1 cellular context compared by ENCODE assay signal in genomic region chr17:47785538-47786123, GRCh38.
TF ChIP-seq lines count a peak whose summit lies in the region.

No MANE protein-coding gene starts in this region.

TF ChIP-seq in HepG2, 621 proteins besides CTCF, POLR2A, EP300 and RAD21 (continued from another document and continues in another):
- no peak for TF ChIP-seq ATF5 (CRISPR knock-in tag; IDR thresholded peaks at IDR 0.05; ENCODE audit: low read depth)
- TF ChIP-seq HMGXB4 (CRISPR knock-in tag; IDR thresholded peaks at IDR 0.05; ENCODE audit: borderline replicate concordance in 1 of 2, low read depth in 1 of 2): no peak
- TF ChIP-seq, protein P1, sequence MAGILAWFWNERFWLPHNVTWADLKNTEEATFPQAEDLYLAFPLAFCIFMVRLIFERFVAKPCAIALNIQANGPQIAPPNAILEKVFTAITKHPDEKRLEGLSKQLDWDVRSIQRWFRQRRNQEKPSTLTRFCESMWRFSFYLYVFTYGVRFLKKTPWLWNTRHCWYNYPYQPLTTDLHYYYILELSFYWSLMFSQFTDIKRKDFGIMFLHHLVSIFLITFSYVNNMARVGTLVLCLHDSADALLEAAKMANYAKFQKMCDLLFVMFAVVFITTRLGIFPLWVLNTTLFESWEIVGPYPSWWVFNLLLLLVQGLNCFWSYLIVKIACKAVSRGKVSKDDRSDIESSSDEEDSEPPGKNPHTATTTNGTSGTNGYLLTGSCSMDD (CRISPR knock-in tag; IDR thresholded peaks at IDR 0.05): no peak
- no peak for TF ChIP-seq ZSCAN12 (CRISPR knock-in tag; IDR thresholded peaks at IDR 0.05)
- no peak for TF ChIP-seq DPF2 (CRISPR knock-in tag; IDR thresholded peaks at IDR 0.05; ENCODE audit: borderline replicate concordance, low read depth)
- TF ChIP-seq ZNF644 (CRISPR knock-in tag; IDR thresholded peaks at IDR 0.05; ENCODE audit: low read depth): 0 out of 2 replicates have a peak, but pooled peaks have one; percentile 72
- TF ChIP-seq, protein P2, sequence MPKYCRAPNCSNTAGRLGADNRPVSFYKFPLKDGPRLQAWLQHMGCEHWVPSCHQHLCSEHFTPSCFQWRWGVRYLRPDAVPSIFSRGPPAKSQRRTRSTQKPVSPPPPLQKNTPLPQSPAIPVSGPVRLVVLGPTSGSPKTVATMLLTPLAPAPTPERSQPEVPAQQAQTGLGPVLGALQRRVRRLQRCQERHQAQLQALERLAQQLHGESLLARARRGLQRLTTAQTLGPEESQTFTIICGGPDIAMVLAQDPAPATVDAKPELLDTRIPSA (CRISPR knock-in tag; IDR thresholded peaks at IDR 0.05; ENCODE audit: borderline replicate concordance): no peak
- no peak for TF ChIP-seq ZUFSP (CRISPR knock-in tag; IDR thresholded peaks at IDR 0.05; ENCODE audit: borderline replicate concordance)
- no peak for TF ChIP-seq ZSCAN22 (CRISPR knock-in tag; IDR thresholded peaks at IDR 0.05)
- no peak for TF ChIP-seq SRSF9 (IDR thresholded peaks at IDR 0.05; ENCODE audit: borderline replicate concordance, insufficient read depth, low read depth, low read length, poor library complexity, severe bottlenecking)
- TF ChIP-seq, protein P3, sequence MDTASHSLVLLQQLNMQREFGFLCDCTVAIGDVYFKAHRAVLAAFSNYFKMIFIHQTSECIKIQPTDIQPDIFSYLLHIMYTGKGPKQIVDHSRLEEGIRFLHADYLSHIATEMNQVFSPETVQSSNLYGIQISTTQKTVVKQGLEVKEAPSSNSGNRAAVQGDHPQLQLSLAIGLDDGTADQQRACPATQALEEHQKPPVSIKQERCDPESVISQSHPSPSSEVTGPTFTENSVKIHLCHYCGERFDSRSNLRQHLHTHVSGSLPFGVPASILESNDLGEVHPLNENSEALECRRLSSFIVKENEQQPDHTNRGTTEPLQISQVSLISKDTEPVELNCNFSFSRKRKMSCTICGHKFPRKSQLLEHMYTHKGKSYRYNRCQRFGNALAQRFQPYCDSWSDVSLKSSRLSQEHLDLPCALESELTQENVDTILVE (CRISPR knock-in tag; IDR thresholded peaks at IDR 0.05): peak; percentile 87
- peak; percentile 78; the same call in 1 of the 2 replicates for TF ChIP-seq IRX3 (CRISPR knock-in tag; IDR thresholded peaks at IDR 0.05; ENCODE audit: borderline replicate concordance, low read depth)
- peak; percentile 73; the same call in 1 of the 2 replicates for TF ChIP-seq ZNF331 (CRISPR knock-in tag; IDR thresholded peaks at IDR 0.05)
- no peak for TF ChIP-seq SKI (IDR thresholded peaks at IDR 0.05; ENCODE audit: partially characterized antibody)
- TF ChIP-seq SAP130 (CRISPR knock-in tag; IDR thresholded peaks at IDR 0.05; ENCODE audit: low read depth): peak; percentile 53; the same call in 1 of the 2 replicates
- TF ChIP-seq SP4 (CRISPR knock-in tag; IDR thresholded peaks at IDR 0.05): no peak
- TF ChIP-seq ETV5 (CRISPR knock-in tag; IDR thresholded peaks at IDR 0.05; ENCODE audit: borderline replicate concordance): peak; percentile 55; the same call in 1 of the 2 replicates
- TF ChIP-seq ZNF282 (IDR thresholded peaks at IDR 0.05; ENCODE audit: partially characterized antibody): no peak
- TF ChIP-seq GABPB1 (CRISPR knock-in tag; IDR thresholded peaks at IDR 0.05): no peak
- TF ChIP-seq YEATS2 (CRISPR knock-in tag; IDR thresholded peaks at IDR 0.05; ENCODE audit: borderline replicate concordance): peak; percentile 32; the same call in 1 of the 2 replicates
- TF ChIP-seq ZMAT3 (CRISPR knock-in tag; conservative IDR thresholded peaks at IDR 0.05): peak; percentile 55; the same call in 1 of the 2 replicates
- TF ChIP-seq ATF1 (CRISPR knock-in tag; IDR thresholded peaks at IDR 0.05): no peak
- TF ChIP-seq ZNF557 (CRISPR knock-in tag; IDR thresholded peaks at IDR 0.05): 0 out of 2 replicates have a peak, but pooled peaks have one; percentile 87
- TF ChIP-seq ZNF773 (CRISPR knock-in tag; IDR thresholded peaks at IDR 0.05; ENCODE audit: borderline replicate concordance): 0 out of 2 replicates have a peak, but pooled peaks have one; percentile 46
- TF ChIP-seq, protein P4, sequence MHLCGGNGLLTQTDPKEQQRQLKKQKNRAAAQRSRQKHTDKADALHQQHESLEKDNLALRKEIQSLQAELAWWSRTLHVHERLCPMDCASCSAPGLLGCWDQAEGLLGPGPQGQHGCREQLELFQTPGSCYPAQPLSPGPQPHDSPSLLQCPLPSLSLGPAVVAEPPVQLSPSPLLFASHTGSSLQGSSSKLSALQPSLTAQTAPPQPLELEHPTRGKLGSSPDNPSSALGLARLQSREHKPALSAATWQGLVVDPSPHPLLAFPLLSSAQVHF (CRISPR knock-in tag; IDR thresholded peaks at IDR 0.05): peak; percentile 33; the same call in 1 of the 2 replicates
- no peak for TF ChIP-seq ZNF567 (CRISPR knock-in tag; IDR thresholded peaks at IDR 0.05; ENCODE audit: borderline replicate concordance)
- TF ChIP-seq PBX3 (CRISPR knock-in tag; IDR thresholded peaks at IDR 0.05; ENCODE audit: borderline replicate concordance): no peak
- TF ChIP-seq TMF1 (CRISPR knock-in tag; IDR thresholded peaks at IDR 0.05; ENCODE audit: low read depth): peak; percentile 78
- TF ChIP-seq ZBTB34 (CRISPR knock-in tag; IDR thresholded peaks at IDR 0.05): no peak
- TF ChIP-seq GATAD2A (CRISPR knock-in tag; IDR thresholded peaks at IDR 0.05): peak; percentile 31; the same call in 1 of the 2 replicates
- TF ChIP-seq KLF12 (CRISPR knock-in tag; IDR thresholded peaks at IDR 0.05; ENCODE audit: borderline replicate concordance): no peak
- TF ChIP-seq SMAD3 (CRISPR knock-in tag; IDR thresholded peaks at IDR 0.05): peak; percentile 83; the same call in 1 of the 2 replicates
- TF ChIP-seq KLF16 (CRISPR knock-in tag; IDR thresholded peaks at IDR 0.05): peak in 1 of 2 experiments; percentile 94; a peak in 2 of 4 replicates
- TF ChIP-seq STAG1 (CRISPR knock-in tag; IDR thresholded peaks at IDR 0.05): no peak
- TF ChIP-seq BCL6 (CRISPR knock-in tag; IDR thresholded peaks at IDR 0.05): 0 out of 2 replicates have a peak, but pooled peaks have one; percentile 35
- no peak for TF ChIP-seq JUNB (CRISPR knock-in tag; IDR thresholded peaks at IDR 0.05; ENCODE audit: borderline replicate concordance)
- no peak for TF ChIP-seq CC2D1A (CRISPR knock-in tag; IDR thresholded peaks at IDR 0.05)
- TF ChIP-seq ZNF747 (CRISPR knock-in tag; IDR thresholded peaks at IDR 0.05; ENCODE audit: borderline replicate concordance): 0 out of 2 replicates have a peak, but pooled peaks have one; percentile 29
- peak; percentile 46; the same call in 1 of the 2 replicates for TF ChIP-seq KAT8 (CRISPR knock-in tag; IDR thresholded peaks at IDR 0.05)
- 0 out of 2 replicates have a peak, but pooled peaks have one; percentile 37 for TF ChIP-seq MYPOP (CRISPR knock-in tag; IDR thresholded peaks at IDR 0.05)
- no peak for TF ChIP-seq E2F2 (CRISPR knock-in tag; IDR thresholded peaks at IDR 0.05; ENCODE audit: borderline replicate concordance)
- no peak for TF ChIP-seq PAF1 (CRISPR knock-in tag; IDR thresholded peaks at IDR 0.05)
- no peak for TF ChIP-seq SOX13 (IDR thresholded peaks at IDR 0.05)
- TF ChIP-seq SOX13 (CRISPR knock-in tag; conservative IDR thresholded peaks at IDR 0.05 in 1 of 2, IDR thresholded peaks at IDR 0.05 in 1 of 2): peak in 1 of 2 experiments; percentile 45; a peak in 1 of 4 replicates
- 0 out of 2 replicates have a peak, but pooled peaks have one; percentile 41 for TF ChIP-seq REPIN1 (CRISPR knock-in tag; IDR thresholded peaks at IDR 0.05; ENCODE audit: borderline replicate concordance, low read depth)
- TF ChIP-seq RXRA (CRISPR knock-in tag; IDR thresholded peaks at IDR 0.05): no peak
- TF ChIP-seq HES4 (CRISPR knock-in tag; IDR thresholded peaks at IDR 0.05; ENCODE audit: borderline replicate concordance): no peak
- TF ChIP-seq RARA (CRISPR knock-in tag; IDR thresholded peaks at IDR 0.05): peak; percentile 64; the same call in 1 of the 2 replicates
- no peak for TF ChIP-seq SALL2 (CRISPR knock-in tag; IDR thresholded peaks at IDR 0.05)
- TF ChIP-seq ATF7-NPFF (CRISPR knock-in tag; IDR thresholded peaks at IDR 0.05; ENCODE audit: low read depth): 0 out of 2 replicates have a peak, but pooled peaks have one; percentile 38
- no peak for TF ChIP-seq MAFG (CRISPR knock-in tag; IDR thresholded peaks at IDR 0.05)
- no peak for TF ChIP-seq POGZ (CRISPR knock-in tag; IDR thresholded peaks at IDR 0.05)
- no peak for TF ChIP-seq CBX2 (IDR thresholded peaks at IDR 0.05; ENCODE audit: low read depth, low read length)
- TF ChIP-seq CBX2 (CRISPR knock-in tag; IDR thresholded peaks at IDR 0.05; ENCODE audit: low read depth): no peak
